Comparison of ENCODE assay signal across 20 cellular contexts in genomic region chr17:28170771-28171170, GRCh38.
"Had no signal": no experiment of that assay in that cellular context is flagged by ENCODE, and none has a peak within 500 bp of the region (broad histone marks: within the 10 kb centered on the region; RNA-seq: fewer than 3 reads in every experiment).

No MANE protein-coding gene starts in this region.

- H3K27me3 ChIP-seq: ascending aorta, neural progenitor cell, stomach had no signal

- H3K4me1 ChIP-seq: ascending aorta, neural progenitor cell, stomach had no signal

- H2AFZ ChIP-seq: neural progenitor cell had no signal

- H3K4me3 ChIP-seq: ascending aorta, cardiac muscle cell, coronary artery, lung, neural progenitor cell, skin epidermis, stomach had no signal

- H3K9me3 ChIP-seq: ascending aorta, stomach had no signal

- H3K9ac ChIP-seq: neural progenitor cell had no signal

- H3K4me2 ChIP-seq: neural progenitor cell had no signal

- ATAC-seq: activated CD4-positive, alpha-beta T cell treated with anti-CD3 and anti-CD28 coated beads for 36 hours; T-cell had no signal

- DNase-seq: activated CD4-positive, alpha-beta memory T cell treated with anti-CD3 and anti-CD28 coated beads, Interleukin-2, amount 10 ng/mL, durations not matched to agents 7 days and 5 days; activated CD4-positive, alpha-beta T cell treated with anti-CD3 and anti-CD28 coated beads for 36 hours; activated gamma-delta T cell treated with Interleukin-2 at 50 U/mL for 16 hours; activated naive CD8-positive, alpha-beta T cell treated with anti-CD3 and anti-CD28 coated beads, Interleukin-2, amount 10 ng/mL, durations not matched to agents 7 days and 5 days; activated T-cell treated with anti-CD3 and anti-CD28 coated beads, Interleukin-2, amount 50 U/mL, for 48 hours; effector memory CD4-positive, alpha-beta T cell; glutamatergic neuron; immature natural killer cell; left colon; midbrain; retina; stimulated activated CD4-positive, alpha-beta T cell treated with anti-CD3 and anti-CD28 coated beads, Interleukin-4, amount 100 ng/mL, for 4 hours; stomach; T-cell had no signal
